ENCODE assay signal across 8 cellular contexts in the genomic region with DNA sequence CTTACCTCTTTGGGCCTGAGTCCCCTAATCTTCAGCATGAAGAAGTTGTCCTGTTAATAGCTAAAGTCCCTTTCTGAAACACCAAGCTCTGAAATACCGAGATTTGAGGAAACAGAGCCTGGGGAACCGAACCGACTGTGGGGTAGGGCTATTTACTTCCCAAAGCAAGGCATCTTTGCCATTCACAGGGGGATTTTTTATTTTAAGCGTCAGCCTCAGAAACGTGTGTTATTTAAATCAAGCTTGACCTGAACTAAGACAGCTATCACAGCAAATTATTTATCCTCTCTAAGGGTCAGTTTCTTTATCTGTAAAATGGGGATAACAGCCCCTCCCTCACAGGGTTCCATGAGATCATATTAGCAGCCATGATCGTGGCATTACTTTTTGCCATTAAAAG. TPM values are rescaled to one million over a fixed set of nuclear protein-coding genes. Genes with fewer than 3 reads are reported as not detected.
A peak's percentile ranks its signal among the peaks of the same experiment; 100 is the strongest.
DNase-seq lines count a peak whose midpoint lies in the region; ATAC-seq and TF ChIP-seq lines count a peak whose summit lies in the region.

No MANE protein-coding gene starts in this region.

- H3K79me2 ChIP-seq in OCI-LY7 (ENCODE audit: insufficient read depth, low read depth, low read length) (peaks cover 36% of the 10 kb centered on the region), osteoblast (ENCODE audit: insufficient read depth, low read length) (peaks cover 37% of the 10 kb centered on the region)

- DNase-seq in CD4-positive, alpha-beta T cell, result no peak
- DNase-seq in OCI-LY7 (ENCODE audit: low spot score), result no peak
- no peak for DNase-seq in endothelial cell (ENCODE audit: low spot score)
- DNase-seq in osteoblast (ENCODE audit: insufficient read length, low spot score, missing footprints), result no peak
- DNase-seq in pons (ENCODE audit: low spot score), result no peak
- DNase-seq in mucosa of descending colon, result no peak
- DNase-seq in effector CD8-positive, alpha-beta T cell (lab: John Stamatoyannopoulos, UW), result no peak
- no peak for DNase-seq in activated CD4-positive, alpha-beta T cell treated with anti-CD3 and anti-CD28 coated beads, Interleukin-2, amount 50 U/mL, for 4 hours

- H3K9me3 ChIP-seq in CD4-positive, alpha-beta T cell (ENCODE audit: control insufficient read depth, low read length), result no peaks in the 10 kb centered on the region
- no peaks in the 10 kb centered on the region for H3K9me3 ChIP-seq in OCI-LY7 (ENCODE audit: low read length)
- no peaks in the 10 kb centered on the region for H3K9me3 ChIP-seq in osteoblast (ENCODE audit: low read depth, low read length)
- H3K9me3 ChIP-seq in mucosa of descending colon, result no peaks in the 10 kb centered on the region

- H3K9me2 ChIP-seq in OCI-LY7 (ENCODE audit: insufficient read depth, low read length), result no peaks in the 10 kb centered on the region

- H3K4me3 ChIP-seq in OCI-LY7 (ENCODE audit: low read depth, low read length, poor library complexity, severe bottlenecking), result peak overlapping the region; percentile 90
- peak overlapping the region; percentile 91 for H3K4me3 ChIP-seq in osteoblast (ENCODE audit: insufficient read depth, low read length)
- H3K4me3 ChIP-seq in mucosa of descending colon, result no peak overlapping the region

- H3K36me3 Mint-ChIP-seq in CD4-positive, alpha-beta T cell (ENCODE audit: low read depth), result no peaks in the 10 kb centered on the region
- peaks cover 6% of the 10 kb centered on the region for H3K36me3 Mint-ChIP-seq in endothelial cell (ENCODE audit: low read depth, unreplicated experiment)

- BruUV-seq in OCI-LY7 (replicated peaks; lab: Mats Ljungman, UMichigan), result no TSS peak

- H3K4me1 ChIP-seq in OCI-LY7 (ENCODE audit: insufficient read depth, low read length, poor library complexity, severe bottlenecking) (peaks cover 41% of the 10 kb centered on the region), osteoblast (ENCODE audit: insufficient read depth, low read length) (peaks cover 29% of the 10 kb centered on the region), mucosa of descending colon (ENCODE audit: low read depth) (peaks cover 31% of the 10 kb centered on the region)

- ATAC-seq in CD4-positive, alpha-beta T cell (ENCODE audit: poor library complexity), result no peak
- ATAC-seq in mucosa of descending colon, result no peak

- H3K4me3 Mint-ChIP-seq in CD4-positive, alpha-beta T cell, result peak overlapping the region; percentile 97
- peak overlapping the region; percentile 95 for H3K4me3 Mint-ChIP-seq in endothelial cell (ENCODE audit: unreplicated experiment)

- H3K27ac Mint-ChIP-seq in CD4-positive, alpha-beta T cell, result peak overlapping the region; percentile 88
- peak overlapping the region; percentile 95 for H3K27ac Mint-ChIP-seq in endothelial cell (ENCODE audit: unreplicated experiment)

- no peak for TF ChIP-seq CTCF in CD4-positive, alpha-beta T cell (IDR thresholded peaks at IDR 0.05)
- no peak for TF ChIP-seq CTCF in OCI-LY7 (conservative IDR thresholded peaks at IDR 0.05; ENCODE audit: low read length)
- no peak for TF ChIP-seq CTCF in endothelial cell (IDR thresholded peaks at IDR 0.05; ENCODE audit: unreplicated experiment)
- no peak for TF ChIP-seq CTCF in osteoblast (IDR thresholded peaks at IDR 0.05; ENCODE audit: extremely low read depth, low read depth, low read length)
- TF ChIP-seq CTCF in mucosa of descending colon (IDR thresholded peaks at IDR 0.05), result no peak

- H4K20me1 ChIP-seq in OCI-LY7 (ENCODE audit: insufficient read depth, low read length) (peaks cover 26% of the 10 kb centered on the region), osteoblast (ENCODE audit: insufficient read depth, low read length) (peaks cover 16% of the 10 kb centered on the region)

- H3K36me3 ChIP-seq in OCI-LY7 (ENCODE audit: insufficient read depth, low read length), result peaks cover 14% of the 10 kb centered on the region; the same call in 1 of the 2 replicates
- no peaks in the 10 kb centered on the region for H3K36me3 ChIP-seq in osteoblast (ENCODE audit: insufficient read depth, low read length)
- no peaks in the 10 kb centered on the region for H3K36me3 ChIP-seq in mucosa of descending colon (ENCODE audit: low read depth)

- H3K4me2 ChIP-seq in OCI-LY7 (ENCODE audit: low read length) (peak overlapping the region; percentile 75), osteoblast (ENCODE audit: insufficient read depth, low read length) (peak overlapping the region; percentile 63)

- H3K27me3 Mint-ChIP-seq in CD4-positive, alpha-beta T cell, result no peaks in the 10 kb centered on the region
- peaks cover 14% of the 10 kb centered on the region for H3K27me3 Mint-ChIP-seq in endothelial cell (ENCODE audit: unreplicated experiment)

- H3K27ac ChIP-seq in CD4-positive, alpha-beta T cell (ENCODE audit: low read depth, low read length), result peak overlapping the region; percentile 75
- H3K27ac ChIP-seq in OCI-LY7 (ENCODE audit: low read depth, low read length, poor library complexity, severe bottlenecking) (peak overlapping the region; percentile 6), osteoblast (ENCODE audit: low read depth, low read length) (peak overlapping the region; percentile 99)

- H2AFZ ChIP-seq in OCI-LY7 (ENCODE audit: low read length) (peak overlapping the region; percentile 77), osteoblast (ENCODE audit: low read length) (peak overlapping the region; percentile 82)

- POLR2A ChIA-PET in CD4-positive, alpha-beta T cell (lab: Charles Lee), result interaction anchor here (0.9 to 1.7 kb wide), 3 partner anchors 42 to 99 kb away, joined by 3 to 7 read pairs (median 3); a partner anchor contains a TSS
- POLR2A ChIA-PET in OCI-LY7 (lab: Charles Lee), result interaction anchor here (0.6 to 1.3 kb wide), 6 partner anchors 29 to 100 kb away, joined by 3 to 5 read pairs (median 3); a partner anchor contains a TSS

- no peaks in the 10 kb centered on the region for H3K9me3 Mint-ChIP-seq in CD4-positive, alpha-beta T cell
- H3K9me3 Mint-ChIP-seq in endothelial cell (ENCODE audit: unreplicated experiment), result no peaks in the 10 kb centered on the region

- CTCF ChIA-PET in CD4-positive, alpha-beta T cell (lab: Charles Lee), result interaction anchor here (0.6 to 1.3 kb wide), 3 partner anchors 42 to 164 kb away, joined by 3 to 6 read pairs (median 3); no protein-coding TSS in a partner anchor
- CTCF ChIA-PET in OCI-LY7 (lab: Charles Lee; ENCODE audit: unreplicated experiment), result interaction anchor here (1.0 kb wide), 1 partner anchor 68 kb away, joined by 3 read pairs; no protein-coding TSS in a partner anchor

- no peaks in the 10 kb centered on the region for H3K27me3 ChIP-seq in CD4-positive, alpha-beta T cell (ENCODE audit: control insufficient read depth, insufficient read depth, low read length)
- no peaks in the 10 kb centered on the region for H3K27me3 ChIP-seq in osteoblast (ENCODE audit: insufficient read depth, low read length)

- H3K4me1 Mint-ChIP-seq in CD4-positive, alpha-beta T cell (ENCODE audit: low read depth), result peaks cover 26% of the 10 kb centered on the region
- peaks cover 41% of the 10 kb centered on the region for H3K4me1 Mint-ChIP-seq in endothelial cell (ENCODE audit: unreplicated experiment)

- intact Hi-C loops in CD4-positive, alpha-beta T cell (cut with DNase I, micrococcal nuclease), result loop anchor here (5.0 kb wide), 6 partner anchors 40 to 370 kb away; a partner anchor contains a TSS
- intact Hi-C loops in OCI-LY7 (cut with micrococcal nuclease; ENCODE audit: unreplicated experiment), result no loop called here
- intact Hi-C loops in mucosa of descending colon (cut with DNase I, micrococcal nuclease), result loop anchor here in 1 of 2 donors (10.0 kb wide), 1 partner anchor 62 kb away; no protein-coding TSS in a partner anchor

RNA-seq across cellular contexts. Expression of a gene that starts 1.2 kb away (rescaled TPM):
- 1 to 10 TPM; 6.7 to 7.4 TPM for total RNA-seq in CD4-positive, alpha-beta T cell
- 74.7 and 76.3 TPM in 2 replicates for total RNA-seq in OCI-LY7 (2014; rRNA removed; shearing (Covaris generic))
- total RNA-seq in OCI-LY7 (2022) (127 and 148 TPM in 2 replicates), endothelial cell (ENCODE audit: unreplicated experiment) (380 TPM), osteoblast (228 and 261 TPM in 2 replicates), mucosa of descending colon (100 to 1,000 TPM in 2 of 3 donors, 10 to 100 TPM in 1; 80.5 to 328 (median 123) TPM)

Comparison
In these comparisons a context has a peak if more than half of its experiments do, and no peak if none do; other contexts are left out.
1. H3K27ac ChIP-seq: peak in every context shown above with its lines; median percentile 99 in osteoblast; 75 in CD4-positive, alpha-beta T cell; 6 in OCI-LY7.
2. RNA of a gene that starts 1.2 kb away (total RNA-seq): 380 TPM in endothelial cell (single experiment), 228 to 261 TPM in osteoblast, 74.7 to 148 TPM in OCI-LY7 and 80.5 to 328 TPM in mucosa of descending colon; 6.7 to 7.4 TPM in CD4-positive, alpha-beta T cell; every median in the first group is over 4 times any median in the second.